1 cellular context compared by ENCODE assay signal in genomic region chr19:47755065-47755761, GRCh38.
TF ChIP-seq lines count a peak whose summit lies in the region.

No MANE protein-coding gene starts in this region.

TF ChIP-seq in K562, 482 proteins besides CTCF, POLR2A, EP300 and RAD21:
- TF ChIP-seq ZBTB33 (CRISPR knock-in tag; IDR thresholded peaks at IDR 0.05), result peak; percentile 70
- no peak for TF ChIP-seq GATAD2A (IDR thresholded peaks at IDR 0.05)
- TF ChIP-seq CHCHD3 (CRISPR knock-in tag; IDR thresholded peaks at IDR 0.05), result no peak
- TF ChIP-seq RBFOX2 (IDR thresholded peaks at IDR 0.05; ENCODE audit: low read depth, low read length), result peak; percentile 54
- no peak for TF ChIP-seq POLR2AphosphoS2 (IDR thresholded peaks at IDR 0.05; ENCODE audit: low read length)
- TF ChIP-seq POLR2G (IDR thresholded peaks at IDR 0.05; ENCODE audit: low read depth, low read length), result peak; percentile 60; the same call in 1 of the 2 replicates
- TF ChIP-seq CTBP1 (IDR thresholded peaks at IDR 0.05; ENCODE audit: borderline replicate concordance), result no peak
- no peak for TF ChIP-seq ZNF398 (CRISPR knock-in tag; IDR thresholded peaks at IDR 0.05)
- no peak for TF ChIP-seq SNRNP70 (optimal IDR thresholded peaks at IDR 0.05; ENCODE audit: low read depth, low read length)
